Comparison of ENCODE assay signal across 24 cellular contexts in the genomic region with DNA sequence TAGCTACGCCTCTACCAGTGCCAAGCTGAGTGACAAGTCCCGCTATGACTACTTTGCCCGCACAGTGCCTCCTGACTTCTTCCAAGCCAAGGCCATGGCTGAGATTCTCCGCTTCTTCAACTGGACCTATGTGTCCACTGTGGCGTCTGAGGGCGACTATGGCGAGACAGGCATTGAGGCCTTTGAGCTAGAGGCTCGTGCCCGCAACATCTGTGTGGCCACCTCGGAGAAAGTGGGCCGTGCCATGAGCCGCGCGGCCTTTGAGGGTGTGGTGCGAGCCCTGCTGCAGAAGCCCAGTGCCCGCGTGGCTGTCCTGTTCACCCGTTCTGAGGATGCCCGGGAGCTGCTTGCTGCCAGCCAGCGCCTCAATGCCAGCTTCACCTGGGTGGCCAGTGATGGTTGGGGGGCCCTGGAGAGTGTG. TPM values are rescaled to one million over a fixed set of nuclear protein-coding genes. Genes with fewer than 3 reads are reported as not detected.
DNase-seq lines count a peak whose midpoint lies in the region.
"Had no signal": no experiment of that assay in that cellular context is flagged by ENCODE, and none has a peak within 500 bp of the region (broad histone marks: within the 10 kb centered on the region; RNA-seq: fewer than 3 reads in every experiment).

No MANE protein-coding gene starts in this region.

- H4K8ac ChIP-seq in neuronal stem cell (ENCODE audit: low read depth, low read length), result no peak overlapping the region

- no peak overlapping the region for H2BK12ac ChIP-seq in neuronal stem cell (ENCODE audit: low read length)

- H3K18ac ChIP-seq in neuronal stem cell (ENCODE audit: low read length), result no peak overlapping the region

- no peak overlapping the region for H2AFZ ChIP-seq in neuronal stem cell (ENCODE audit: low read length)

- POLR2A ChIA-PET in activated CD4-positive, alpha-beta memory T cell treated with anti-CD3 and anti-CD28 coated beads, Interleukin-2, amount 10 ng/mL, durations not matched to agents 7 days and 5 days (lab: Charles Lee), result no interaction called here
- POLR2A ChIA-PET in activated CD4-positive, alpha-beta memory T cell treated with anti-CD3 and anti-CD28 coated beads for 36 hours (lab: Charles Lee), result no interaction called here

- CTCF ChIA-PET in activated CD4-positive, alpha-beta memory T cell treated with anti-CD3 and anti-CD28 coated beads, Interleukin-2, amount 10 ng/mL, durations not matched to agents 7 days and 5 days (lab: Charles Lee), result no interaction called here
- CTCF ChIA-PET in activated CD4-positive, alpha-beta memory T cell treated with anti-CD3 and anti-CD28 coated beads for 36 hours (lab: Charles Lee), result interaction anchor here (0.9 kb wide), 1 partner anchor 210 kb away, joined by 5 read pairs; no protein-coding TSS in a partner anchor

- peaks cover 1 to 3% of the 10 kb centered on the region in 2 donors for H3K4me1 ChIP-seq in neuronal stem cell (ENCODE audit: control insufficient read depth in 2 of 2, insufficient read depth in 1 of 2, low read depth in 1 of 2, low read length in 2 of 2)
- H3K4me1 ChIP-seq: ascending aorta had no signal

- no peak overlapping the region for H3K4me2 ChIP-seq in neuronal stem cell (ENCODE audit: insufficient read depth, low read length, poor library complexity, severe bottlenecking)

- no peaks in the 10 kb centered on the region for H3K27me3 Mint-ChIP-seq in activated CD4-positive, alpha-beta memory T cell treated with anti-CD3 and anti-CD28 coated beads, Interleukin-2, amount 10 ng/mL, durations not matched to agents 7 days and 5 days
- H3K27me3 Mint-ChIP-seq in activated CD4-positive, alpha-beta memory T cell treated with anti-CD3 and anti-CD28 coated beads for 36 hours, result no peaks in the 10 kb centered on the region
- H3K27me3 Mint-ChIP-seq: activated naive CD4-positive, alpha-beta T cell treated with anti-CD3 and anti-CD28 coated beads, Interleukin-2, amount 50 U/mL, for 24 hours; CD4-positive, alpha-beta memory T cell had no signal

- peaks cover under 1% of the 10 kb centered on the region for H3K36me3 Mint-ChIP-seq in activated CD4-positive, alpha-beta memory T cell treated with anti-CD3 and anti-CD28 coated beads, Interleukin-2, amount 10 ng/mL, durations not matched to agents 7 days and 5 days (ENCODE audit: low read depth)
- H3K36me3 Mint-ChIP-seq in activated CD4-positive, alpha-beta memory T cell treated with anti-CD3 and anti-CD28 coated beads for 36 hours, result peaks cover 2% of the 10 kb centered on the region
- H3K36me3 Mint-ChIP-seq: activated naive CD4-positive, alpha-beta T cell treated with anti-CD3 and anti-CD28 coated beads, Interleukin-2, amount 50 U/mL, for 24 hours had no signal

- DNase-seq in activated CD4-positive, alpha-beta memory T cell treated with anti-CD3 and anti-CD28 coated beads, Interleukin-2, amount 10 ng/mL, durations not matched to agents 7 days and 5 days, result peak; percentile 14
- DNase-seq in activated CD4-positive, alpha-beta memory T cell treated with anti-CD3 and anti-CD28 coated beads for 36 hours, result no peak
- DNase-seq in D341Med (ENCODE audit: low spot score) (peak; percentile 17), neuronal stem cell (ENCODE audit: low spot score) (no peak), UCSD-AML1 (lab: John Stamatoyannopoulos, UW; ENCODE audit: unreplicated experiment) (no peak), T1000 (lab: John Stamatoyannopoulos, UW) (no peak), NCI-H82 (lab: John Stamatoyannopoulos, UW) (no peak)
- DNase-seq in activated CD8-positive, alpha-beta memory T cell treated with anti-CD3 and anti-CD28 coated beads, Interleukin-2, amount 50 U/mL, for 4 hours, result peak; percentile 11
- DNase-seq: CD4-positive, alpha-beta memory T cell; left cardiac atrium; NCI-H1092 treated with DMSO at 0.1 percent for 48 hours; NCI-H187; NCI-H2171 treated with DMSO at 0.1 percent for 48 hours; NCI-H524; SHP77 treated with DMSO at 0.1 percent for 48 hours; stimulated activated naive CD8-positive, alpha-beta T cell treated with anti-CD3 and anti-CD28 coated beads, Interleukin-15, Interleukin-2, amounts not matched to agents 100 U/mL and 50 U/mL, for 24 hours; uterus had no signal

- no peaks in the 10 kb centered on the region for H3K9me3 ChIP-seq in neuronal stem cell (replicated peaks in 1 of 2; ENCODE audit: control insufficient read depth in 2 of 2, insufficient read depth in 1 of 2, low read depth in 1 of 2, low read length in 2 of 2)
- H3K9me3 ChIP-seq: ascending aorta, thoracic aorta, uterus had no signal

- H3K4ac ChIP-seq in neuronal stem cell (ENCODE audit: low read length), result no peak overlapping the region

- peaks cover 0 to 13% (median 12%) of the 10 kb centered on the region in 3 experiments for H3K27me3 ChIP-seq in neuronal stem cell (ENCODE audit: control insufficient read depth in 3 of 3, insufficient read depth in 3 of 3, low read depth in 1 of 3, low read length in 3 of 3)
- H3K27me3 ChIP-seq: ascending aorta, uterus had no signal

- H3K4me3 ChIP-seq in neuronal stem cell (ENCODE audit: low read length in 2 of 2), result no peak overlapping the region
- H3K4me3 ChIP-seq: ascending aorta, cardiac muscle cell, thoracic aorta, uterus had no signal

- H3K9me3 Mint-ChIP-seq in activated CD4-positive, alpha-beta memory T cell treated with anti-CD3 and anti-CD28 coated beads, Interleukin-2, amount 10 ng/mL, durations not matched to agents 7 days and 5 days, result no peaks in the 10 kb centered on the region
- peaks cover 2% of the 10 kb centered on the region for H3K9me3 Mint-ChIP-seq in activated CD4-positive, alpha-beta memory T cell treated with anti-CD3 and anti-CD28 coated beads for 36 hours
- H3K9me3 Mint-ChIP-seq: activated naive CD4-positive, alpha-beta T cell treated with anti-CD3 and anti-CD28 coated beads, Interleukin-2, amount 50 U/mL, for 24 hours; IgD-negative memory B cell had no signal

- H2BK5ac ChIP-seq in neuronal stem cell (ENCODE audit: low read length), result no peak overlapping the region

- H3K23ac ChIP-seq in neuronal stem cell (ENCODE audit: low read depth, low read length, poor library complexity), result no peak overlapping the region

- WGBS in neuronal stem cell (ENCODE audit: extremely low coverage in 2 of 2, insufficient read length in 2 of 2, insufficient replicate concordance in 1 of 2), 2 donors, result no CpG with 5 or more reads among the region's 20 CpGs

- no peak overlapping the region for H3K14ac ChIP-seq in neuronal stem cell (ENCODE audit: low read length)

- no peaks in the 10 kb centered on the region for H3K79me1 ChIP-seq in neuronal stem cell (ENCODE audit: low read depth, low read length)

- peaks cover 6% of the 10 kb centered on the region for H3K4me1 Mint-ChIP-seq in activated CD4-positive, alpha-beta memory T cell treated with anti-CD3 and anti-CD28 coated beads, Interleukin-2, amount 10 ng/mL, durations not matched to agents 7 days and 5 days
- peaks cover 2% of the 10 kb centered on the region for H3K4me1 Mint-ChIP-seq in activated CD4-positive, alpha-beta memory T cell treated with anti-CD3 and anti-CD28 coated beads for 36 hours (ENCODE audit: low read depth)

- H2BK15ac ChIP-seq in neuronal stem cell (ENCODE audit: low read length), result no peak overlapping the region

- intact Hi-C loops in activated CD4-positive, alpha-beta memory T cell treated with anti-CD3 and anti-CD28 coated beads for 36 hours (cut with micrococcal nuclease), result no loop called here

- H3K27ac Mint-ChIP-seq in activated CD4-positive, alpha-beta memory T cell treated with anti-CD3 and anti-CD28 coated beads, Interleukin-2, amount 10 ng/mL, durations not matched to agents 7 days and 5 days, result no peak overlapping the region
- no peak overlapping the region for H3K27ac Mint-ChIP-seq in activated CD4-positive, alpha-beta memory T cell treated with anti-CD3 and anti-CD28 coated beads for 36 hours
- H3K27ac Mint-ChIP-seq: activated naive CD4-positive, alpha-beta T cell treated with anti-CD3 and anti-CD28 coated beads, Interleukin-2, amount 50 U/mL, for 24 hours; IgD-negative memory B cell had no signal

- H3K9ac ChIP-seq in neuronal stem cell (ENCODE audit: low read depth, low read length, poor library complexity), result peak overlapping the region; percentile 25

- H4K91ac ChIP-seq in neuronal stem cell (ENCODE audit: low read depth, low read length, poor library complexity), result no peak overlapping the region

- no peak overlapping the region for H3K4me3 Mint-ChIP-seq in activated CD4-positive, alpha-beta memory T cell treated with anti-CD3 and anti-CD28 coated beads, Interleukin-2, amount 10 ng/mL, durations not matched to agents 7 days and 5 days
- no peak overlapping the region for H3K4me3 Mint-ChIP-seq in activated CD4-positive, alpha-beta memory T cell treated with anti-CD3 and anti-CD28 coated beads for 36 hours
- H3K4me3 Mint-ChIP-seq: activated naive CD4-positive, alpha-beta T cell treated with anti-CD3 and anti-CD28 coated beads, Interleukin-2, amount 50 U/mL, for 24 hours; CD4-positive, alpha-beta memory T cell; IgD-negative memory B cell had no signal

- no peak overlapping the region for H2AK5ac ChIP-seq in neuronal stem cell (ENCODE audit: low read depth, low read length)

- peaks cover 9 to 11% of the 10 kb centered on the region in 2 donors for H3K36me3 ChIP-seq in neuronal stem cell (replicated peaks in 1 of 2; ENCODE audit: control insufficient read depth in 2 of 2, insufficient read depth in 2 of 2, low read length in 2 of 2)
- H3K36me3 ChIP-seq: ascending aorta, cardiac muscle cell, thoracic aorta, uterus had no signal

- H3K27ac ChIP-seq in neuronal stem cell (replicated peaks; ENCODE audit: low read length), result no peak overlapping the region
- H3K27ac ChIP-seq: ascending aorta, cardiac muscle cell, thoracic aorta, uterus had no signal

- no peak overlapping the region for H2BK120ac ChIP-seq in neuronal stem cell (ENCODE audit: low read depth, low read length)

RNA-seq across cellular contexts. Expression of a gene that starts 5.7 kb away (rescaled TPM):
- total RNA-seq in activated CD4-positive, alpha-beta memory T cell treated with anti-CD3 and anti-CD28 coated beads, Interleukin-2, amount 10 ng/mL, durations not matched to agents 7 days and 5 days, result 1 to 10 TPM; 1.7 to 2.4 TPM
- total RNA-seq in activated CD4-positive, alpha-beta memory T cell treated with anti-CD3 and anti-CD28 coated beads for 36 hours, result under 1 TPM; 0.22 to 0.29 TPM
- 4.7 TPM for polyA plus RNA-seq in neuronal stem cell (2013, experiment 1 of 2)
- polyA plus RNA-seq in neuronal stem cell (2013, experiment 2 of 2), result 4.3 TPM
- total RNA-seq: ascending aorta, pulmonary artery endothelial cell, skeletal muscle tissue had no signal
- polyA plus RNA-seq: cardiac muscle cell, IgD-negative memory B cell had no signal

RNA-seq across cellular contexts. Expression of a gene that starts 41.5 kb away (rescaled TPM):
- total RNA-seq in activated CD4-positive, alpha-beta memory T cell treated with anti-CD3 and anti-CD28 coated beads, Interleukin-2, amount 10 ng/mL, durations not matched to agents 7 days and 5 days, result 100 to 1,000 TPM; 103 to 108 TPM
- 10 to 100 TPM; 44.9 to 45.2 TPM for total RNA-seq in activated CD4-positive, alpha-beta memory T cell treated with anti-CD3 and anti-CD28 coated beads for 36 hours
- 4.3 TPM for polyA plus RNA-seq in neuronal stem cell (2013, experiment 1 of 2)
- polyA plus RNA-seq in neuronal stem cell (2013, experiment 2 of 2), result 4.1 TPM

Comparison
In these comparisons a context has a peak if more than half of its experiments do, and no peak if none do; other contexts are left out.
1. DNase-seq: peak in activated CD4-positive, alpha-beta memory T cell treated with anti-CD3 and anti-CD28 coated beads, Interleukin-2, amount 10 ng/mL, durations not matched to agents 7 days and 5 days (single experiment), D341Med (single experiment) and activated CD8-positive, alpha-beta memory T cell treated with anti-CD3 and anti-CD28 coated beads, Interleukin-2, amount 50 U/mL, for 4 hours (single experiment); none in activated CD4-positive, alpha-beta memory T cell treated with anti-CD3 and anti-CD28 coated beads for 36 hours (single experiment), neuronal stem cell (single experiment), UCSD-AML1 (single experiment), T1000 (single experiment) and NCI-H82 (single experiment).